8 cellular contexts compared by ENCODE assay signal in genomic region chr1:158203693-158204457, GRCh38. TPM values are rescaled to one million over a fixed set of nuclear protein-coding genes. Genes with fewer than 3 reads are reported as not detected.
A peak's percentile ranks its signal among the peaks of the same experiment; 100 is the strongest.
DNase-seq lines count a peak whose midpoint lies in the region; ATAC-seq, FAIRE-seq and TF ChIP-seq lines count a peak whose summit lies in the region.

No MANE protein-coding gene starts in this region.

- DNase-seq in NOMO-1 treated with DMSO at 0.1 percent for 48 hours (lab: John Stamatoyannopoulos, UW; ENCODE audit: unreplicated experiment) (peak; percentile 41), bronchial epithelial cell (ENCODE audit: low read depth) (peak; percentile 71), upper lobe of left lung (no peak), cerebellar nuclear complex (lab: John Stamatoyannopoulos, UW) (no peak)

- peak overlapping the region; percentile 28 for H3K4me2 ChIP-seq in DOHH2 (ENCODE audit: low read length)

- TF ChIP-seq EP300 in upper lobe of left lung (IDR thresholded peaks at IDR 0.05): no peak

- no peaks in the 10 kb centered on the region for H3K9me3 ChIP-seq in DOHH2 (ENCODE audit: control insufficient read depth, insufficient read depth, low read length)
- H3K9me3 ChIP-seq in liver (ENCODE audit: control insufficient read depth in 4 of 4, low read length in 3 of 4): no peaks in the 10 kb centered on the region
- H3K9me3 ChIP-seq in upper lobe of left lung: no peaks in the 10 kb centered on the region

- no peak overlapping the region for H3K9ac ChIP-seq in liver (ENCODE audit: low read depth in 1 of 2, low read length in 2 of 2)

- TF ChIP-seq CTCF in DOHH2 (IDR thresholded peaks at IDR 0.05; ENCODE audit: low read depth, low read length, poor library complexity, severe bottlenecking) (peak; percentile 89), bronchial epithelial cell (IDR thresholded peaks at IDR 0.05; ENCODE audit: insufficient read depth, low read length, severe bottlenecking) (peak; percentile 60), liver (IDR thresholded peaks at IDR 0.05; ENCODE audit: low read depth, low read length, missing input control) (peak; percentile 75), upper lobe of left lung (IDR thresholded peaks at IDR 0.05) (peak; percentile 68 to 80 (median 72))

- H3K27ac ChIP-seq in DOHH2 (ENCODE audit: low read depth, low read length) (no peak overlapping the region), liver (ENCODE audit: low read depth in 1 of 2, low read length in 2 of 2) (no peak overlapping the region), upper lobe of left lung (no peak overlapping the region)

- 0 out of 2 replicates have a peak overlapping the region, but pooled peaks have one; percentile 1 for H3K4me3 ChIP-seq in DOHH2 (ENCODE audit: low read length)
- no peak overlapping the region for H3K4me3 ChIP-seq in bronchial epithelial cell (ENCODE audit: low read depth, low read length)
- no peak overlapping the region for H3K4me3 ChIP-seq in liver (ENCODE audit: low read depth in 1 of 3, low read length in 3 of 3)
- H3K4me3 ChIP-seq in upper lobe of left lung: no peak overlapping the region

- H4K20me1 ChIP-seq in DOHH2 (ENCODE audit: control insufficient read depth, insufficient read depth, low read depth, low read length): no peaks in the 10 kb centered on the region

- ATAC-seq in HG02943 (IDR thresholded peaks at IDR 0.05; ENCODE audit: low read depth, unreplicated experiment): peak; percentile 69
- ATAC-seq in upper lobe of left lung (ENCODE audit: low FRiP score in 2 of 2): peak in 1 of 2 donors; percentile 81

- TF ChIP-seq POLR2A in upper lobe of left lung (IDR thresholded peaks at IDR 0.05): no peak

- TF ChIP-seq RAD21 in liver (IDR thresholded peaks at IDR 0.05): peak; percentile 83 to 84

- no peaks in the 10 kb centered on the region for H3F3A ChIP-seq in DOHH2 (ENCODE audit: control insufficient read depth, insufficient read depth)

- FAIRE-seq in A204.1 (lab: Jason Lieb, UNC): peak; percentile 95
- no peak for FAIRE-seq in bronchial epithelial cell (lab: Jason Lieb, UNC)

- no peaks in the 10 kb centered on the region for H3K9me2 ChIP-seq in DOHH2 (replicated peaks; ENCODE audit: control insufficient read depth, low read length)

- H3K27me3 ChIP-seq in DOHH2 (ENCODE audit: control insufficient read depth, low read length): peaks cover 26% of the 10 kb centered on the region
- no peaks in the 10 kb centered on the region for H3K27me3 ChIP-seq in bronchial epithelial cell (ENCODE audit: control insufficient read depth, insufficient read depth, low read length)
- H3K27me3 ChIP-seq in liver (ENCODE audit: control insufficient read depth in 4 of 4, insufficient read depth in 4 of 4, low read length in 3 of 4): no peaks in the 10 kb centered on the region
- no peaks in the 10 kb centered on the region for H3K27me3 ChIP-seq in upper lobe of left lung

- H3K36me3 ChIP-seq in DOHH2 (ENCODE audit: control insufficient read depth, low read length) (no peaks in the 10 kb centered on the region), bronchial epithelial cell (ENCODE audit: control insufficient read depth, insufficient read depth, low read length) (no peaks in the 10 kb centered on the region), liver (ENCODE audit: control insufficient read depth in 4 of 4, insufficient read depth in 3 of 4, low read depth in 1 of 4, low read length in 3 of 4) (no peaks in the 10 kb centered on the region), upper lobe of left lung (no peaks in the 10 kb centered on the region)

- WGBS in liver: 20% methylated on average over 7 of the region's 7 CpGs
- 21 to 26% methylated on average over 7 of the region's 7 CpGs for WGBS in upper lobe of left lung, 2 donors

- H3K79me2 ChIP-seq in DOHH2 (ENCODE audit: control insufficient read depth, low read length): no peaks in the 10 kb centered on the region

- peaks cover 5% of the 10 kb centered on the region; the same call in 1 of the 2 replicates for H3K4me1 ChIP-seq in DOHH2 (ENCODE audit: control insufficient read depth, low read length)
- no peaks in the 10 kb centered on the region for H3K4me1 ChIP-seq in liver (ENCODE audit: control insufficient read depth in 4 of 4, insufficient read depth in 4 of 4, low read length in 3 of 4)
- peaks cover 0 to 4% (median 0%) of the 10 kb centered on the region in 4 donors for H3K4me1 ChIP-seq in upper lobe of left lung

TF ChIP-seq in liver, 16 proteins besides CTCF, POLR2A, EP300 and RAD21:
- TF ChIP-seq ZBTB33 (IDR thresholded peaks at IDR 0.05): no peak
- no peak for TF ChIP-seq GABPA (IDR thresholded peaks at IDR 0.05 in 1 of 2, conservative IDR thresholded peaks at IDR 0.05 in 1 of 2)
- TF ChIP-seq JUND (IDR thresholded peaks at IDR 0.05): no peak
- TF ChIP-seq FOXA2 (IDR thresholded peaks at IDR 0.05): no peak
- TF ChIP-seq, protein P1, sequence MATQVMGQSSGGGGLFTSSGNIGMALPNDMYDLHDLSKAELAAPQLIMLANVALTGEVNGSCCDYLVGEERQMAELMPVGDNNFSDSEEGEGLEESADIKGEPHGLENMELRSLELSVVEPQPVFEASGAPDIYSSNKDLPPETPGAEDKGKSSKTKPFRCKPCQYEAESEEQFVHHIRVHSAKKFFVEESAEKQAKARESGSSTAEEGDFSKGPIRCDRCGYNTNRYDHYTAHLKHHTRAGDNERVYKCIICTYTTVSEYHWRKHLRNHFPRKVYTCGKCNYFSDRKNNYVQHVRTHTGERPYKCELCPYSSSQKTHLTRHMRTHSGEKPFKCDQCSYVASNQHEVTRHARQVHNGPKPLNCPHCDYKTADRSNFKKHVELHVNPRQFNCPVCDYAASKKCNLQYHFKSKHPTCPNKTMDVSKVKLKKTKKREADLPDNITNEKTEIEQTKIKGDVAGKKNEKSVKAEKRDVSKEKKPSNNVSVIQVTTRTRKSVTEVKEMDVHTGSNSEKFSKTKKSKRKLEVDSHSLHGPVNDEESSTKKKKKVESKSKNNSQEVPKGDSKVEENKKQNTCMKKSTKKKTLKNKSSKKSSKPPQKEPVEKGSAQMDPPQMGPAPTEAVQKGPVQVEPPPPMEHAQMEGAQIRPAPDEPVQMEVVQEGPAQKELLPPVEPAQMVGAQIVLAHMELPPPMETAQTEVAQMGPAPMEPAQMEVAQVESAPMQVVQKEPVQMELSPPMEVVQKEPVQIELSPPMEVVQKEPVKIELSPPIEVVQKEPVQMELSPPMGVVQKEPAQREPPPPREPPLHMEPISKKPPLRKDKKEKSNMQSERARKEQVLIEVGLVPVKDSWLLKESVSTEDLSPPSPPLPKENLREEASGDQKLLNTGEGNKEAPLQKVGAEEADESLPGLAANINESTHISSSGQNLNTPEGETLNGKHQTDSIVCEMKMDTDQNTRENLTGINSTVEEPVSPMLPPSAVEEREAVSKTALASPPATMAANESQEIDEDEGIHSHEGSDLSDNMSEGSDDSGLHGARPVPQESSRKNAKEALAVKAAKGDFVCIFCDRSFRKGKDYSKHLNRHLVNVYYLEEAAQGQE (IDR thresholded peaks at IDR 0.05): no peak
- TF ChIP-seq NR2F2 (IDR thresholded peaks at IDR 0.05): no peak
- TF ChIP-seq FOXA1 (IDR thresholded peaks at IDR 0.05): no peak
- TF ChIP-seq, protein P2, sequence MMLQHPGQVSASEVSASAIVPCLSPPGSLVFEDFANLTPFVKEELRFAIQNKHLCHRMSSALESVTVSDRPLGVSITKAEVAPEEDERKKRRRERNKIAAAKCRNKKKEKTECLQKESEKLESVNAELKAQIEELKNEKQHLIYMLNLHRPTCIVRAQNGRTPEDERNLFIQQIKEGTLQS (IDR thresholded peaks at IDR 0.05): no peak
TF ChIP-seq in liver: peak in this region for 0.

RNA-seq across cellular contexts. Expression of gene CD1D, which starts 23.2 kb away (rescaled TPM):
- 3.1 and 3.9 TPM in 2 replicates for total RNA-seq in bronchial epithelial cell
- total RNA-seq in liver: 1 to 10 TPM; 1.1 to 8.4 TPM
- polyA plus RNA-seq in liver: 1 to 10 TPM; 1.7 to 6.3 TPM
- 1 to 10 TPM; 1.0 to 5.2 (median 4.0) TPM for total RNA-seq in upper lobe of left lung

RNA-seq across cellular contexts. Expression of gene CD1A, which starts 50.3 kb away (rescaled TPM):
- not detected in 2 replicates for total RNA-seq in bronchial epithelial cell
- total RNA-seq in liver: under 1 TPM in 1 of 2 donors, not detected in 1; 0.09 TPM
- under 1 TPM in 1 of 2 donors, not detected in 1; 0.02 TPM for polyA plus RNA-seq in liver
- total RNA-seq in upper lobe of left lung: under 1 TPM in 2 of 6 donors, not detected in 4; 0.51 to 0.72 TPM

Comparison
In these comparisons a context has a peak if more than half of its experiments do, and no peak if none do; other contexts are left out.
1. DNase-seq: peak in NOMO-1 treated with DMSO at 0.1 percent for 48 hours (single experiment) and bronchial epithelial cell (single experiment); none in upper lobe of left lung (0 of 2) and cerebellar nuclear complex (0 of 2).
2. Peak in every context shown above with its lines, with median percentiles within 50 percentile points of each other: CTCF ChIP-seq.